8 cellular contexts compared by ENCODE assay signal in genomic region chr2:200380833-200381542, GRCh38.
A peak's percentile ranks its signal among the peaks of the same experiment; 100 is the strongest.
DNase-seq lines count a peak whose midpoint lies in the region; ATAC-seq and TF ChIP-seq lines count a peak whose summit lies in the region.

No MANE protein-coding gene starts in this region.

- H3K9me3 Mint-ChIP-seq in activated naive CD8-positive, alpha-beta T cell treated with anti-CD3 and anti-CD28 coated beads for 36 hours, result no peaks in the 10 kb centered on the region
- H3K9me3 Mint-ChIP-seq in mesothelial cell of epicardium, result no peaks in the 10 kb centered on the region

- peak overlapping the region; percentile 32 for H3K27ac Mint-ChIP-seq in activated naive CD8-positive, alpha-beta T cell treated with anti-CD3 and anti-CD28 coated beads for 36 hours
- H3K27ac Mint-ChIP-seq in mesothelial cell of epicardium, result peak overlapping the region; percentile 89

- no peak overlapping the region for H3K4me3 Mint-ChIP-seq in activated naive CD8-positive, alpha-beta T cell treated with anti-CD3 and anti-CD28 coated beads for 36 hours
- H3K4me3 Mint-ChIP-seq in mesothelial cell of epicardium, result no peak overlapping the region

- no peak for TF ChIP-seq CTCF in mesothelial cell of epicardium (IDR thresholded peaks at IDR 0.05; ENCODE audit: unreplicated experiment)

- no peaks in the 10 kb centered on the region for H3K36me3 Mint-ChIP-seq in activated naive CD8-positive, alpha-beta T cell treated with anti-CD3 and anti-CD28 coated beads for 36 hours
- no peaks in the 10 kb centered on the region for H3K36me3 Mint-ChIP-seq in mesothelial cell of epicardium

- H3K27me3 Mint-ChIP-seq in activated naive CD8-positive, alpha-beta T cell treated with anti-CD3 and anti-CD28 coated beads for 36 hours, result no peaks in the 10 kb centered on the region
- H3K27me3 Mint-ChIP-seq in mesothelial cell of epicardium (ENCODE audit: low read depth), result no peaks in the 10 kb centered on the region

- peaks cover 40% of the 10 kb centered on the region for H3K4me1 Mint-ChIP-seq in activated naive CD8-positive, alpha-beta T cell treated with anti-CD3 and anti-CD28 coated beads for 36 hours
- H3K4me1 Mint-ChIP-seq in mesothelial cell of epicardium, result peaks cover 77% of the 10 kb centered on the region

- DNase-seq in DMS79 (lab: John Stamatoyannopoulos, UW), result peak; percentile 67
- DNase-seq in HPDE6-E6E7 (ENCODE audit: extremely low spot score), result peak; percentile 46
- no peak for DNase-seq in activated naive CD8-positive, alpha-beta T cell treated with anti-CD3 and anti-CD28 coated beads for 36 hours
- no peak for DNase-seq in mesothelial cell of epicardium (ENCODE audit: low spot score in 2 of 2, unreplicated experiment in 2 of 2)
- DNase-seq in hypothalamus (lab: John Stamatoyannopoulos, UW), result no peak
- DNase-seq in 8988T, result no peak
- no peak for DNase-seq in NCI-H1930 (lab: John Stamatoyannopoulos, UW)

- no peak for ATAC-seq in GM18907 (IDR thresholded peaks at IDR 0.05; ENCODE audit: unreplicated experiment)

Comparison
In these comparisons a context has a peak if more than half of its experiments do, and no peak if none do; other contexts are left out.
1. DNase-seq: peak in DMS79 (single experiment) and HPDE6-E6E7 (single experiment); none in activated naive CD8-positive, alpha-beta T cell treated with anti-CD3 and anti-CD28 coated beads for 36 hours (single experiment), mesothelial cell of epicardium (0 of 2), hypothalamus (0 of 51), 8988T (single experiment) and NCI-H1930 (0 of 2).